ENCODE assay signal across 13 cellular contexts in the genomic region with DNA sequence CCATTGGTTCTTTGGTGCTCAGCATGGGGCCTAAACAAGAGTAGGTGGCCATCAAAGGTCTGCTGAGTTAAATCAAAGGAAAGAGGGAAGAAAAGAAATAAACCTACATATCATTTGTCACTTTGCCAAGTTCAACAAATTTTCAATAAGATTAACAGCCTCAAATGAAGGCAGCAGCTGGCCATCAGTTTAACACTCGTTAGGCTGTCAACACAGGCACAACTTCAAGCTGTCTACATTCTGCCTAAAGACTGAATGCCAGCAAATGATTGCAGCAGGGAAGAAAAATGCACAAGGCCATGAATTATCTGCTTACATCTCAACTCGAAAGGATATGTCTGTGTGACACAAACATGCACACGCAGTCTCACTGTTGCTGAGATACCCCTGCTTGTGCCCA.
"Had no signal": no experiment of that assay in that cellular context is flagged by ENCODE, and none has a peak within 500 bp of the region (broad histone marks: within the 10 kb centered on the region; RNA-seq: fewer than 3 reads in every experiment).

No MANE protein-coding gene starts in this region.

- H3K9me3 ChIP-seq: gastroesophageal sphincter, left ventricle myocardium inferior had no signal

- DNase-seq: activated CD4-positive, alpha-beta T cell treated with anti-CD3 and anti-CD28 coated beads, Interleukin-2, amount 50 U/mL, for 4 hours; activated CD4-positive, CD25-positive, alpha-beta regulatory T cell treated with anti-CD3 and anti-CD28 coated beads, Interleukin-2, amount 50 U/mL, for 72 hours; activated CD8-positive, alpha-beta memory T cell treated with anti-CD3 and anti-CD28 coated beads, Interleukin-2, amount 50 U/mL, for 4 hours; activated T-cell treated with anti-CD3 and anti-CD28 coated beads, Interleukin-2, amount 50 U/mL, for 72 hours; aorta; islet precursor cell; left ventricle myocardium inferior; mesendoderm; nephron progenitor cell; stimulated activated CD4-positive, alpha-beta T cell treated with anti-CD3 and anti-CD28 coated beads, Interleukin-2, amount 100 ng/mL, for 48 hours; stimulated activated naive CD4-positive, alpha-beta T cell treated with Interleukin-2 at 50 U/mL for 16 hours; trophoblast cell had no signal

- H3K4me3 ChIP-seq: gastroesophageal sphincter, left ventricle myocardium inferior had no signal

- H3K4me1 ChIP-seq: gastroesophageal sphincter, left ventricle myocardium inferior had no signal

- H3K27ac ChIP-seq: gastroesophageal sphincter, left ventricle myocardium inferior had no signal

- H3K27me3 ChIP-seq: gastroesophageal sphincter had no signal
